4 cellular contexts compared by ENCODE assay signal in genomic region chr6:6613103-6613718, GRCh38. TPM values are rescaled to one million over a fixed set of nuclear protein-coding genes. Genes with fewer than 3 reads are reported as not detected.
"Had no signal": no experiment of that assay in that cellular context is flagged by ENCODE, and none has a peak within 500 bp of the region (broad histone marks: within the 10 kb centered on the region; RNA-seq: fewer than 3 reads in every experiment).

No MANE protein-coding gene starts in this region.

RNA-seq across cellular contexts. Expression of gene LY86, which starts 24.7 kb away (rescaled TPM):
- total RNA-seq: chondrocyte, MCF 10A, PC-3, SJSA1 had no signal
